Comparison of ENCODE assay signal across 28 cellular contexts in the genomic region with DNA sequence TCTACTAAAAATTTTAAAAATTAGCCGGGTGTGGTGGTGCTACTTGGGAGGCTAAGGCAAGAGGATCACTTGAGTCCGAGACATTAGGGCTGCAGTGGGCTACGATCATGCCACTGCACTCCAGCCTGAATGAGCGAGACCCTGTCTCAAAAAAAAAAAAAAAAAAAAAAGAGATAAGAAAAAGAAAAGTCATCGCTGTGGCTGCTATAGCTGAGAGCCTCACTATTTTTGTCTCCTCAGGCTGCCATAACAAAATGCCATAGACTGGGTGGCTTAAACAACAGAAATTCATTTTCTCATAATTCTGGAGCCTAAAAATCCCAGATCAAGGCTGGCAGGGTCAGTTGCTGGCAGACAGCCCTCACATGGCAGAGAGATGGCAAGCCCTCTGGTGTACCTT. TPM values are rescaled to one million over a fixed set of nuclear protein-coding genes. Genes with fewer than 3 reads are reported as not detected.
"Had no signal": no experiment of that assay in that cellular context is flagged by ENCODE, and none has a peak within 500 bp of the region (broad histone marks: within the 10 kb centered on the region; RNA-seq: fewer than 3 reads in every experiment).

No MANE protein-coding gene starts in this region.

- H2AFZ ChIP-seq: hepatocyte had no signal

- H3K4me1 ChIP-seq: esophagus muscularis mucosa, esophagus squamous epithelium, foreskin keratinocyte, gastrocnemius medialis, gastroesophageal sphincter, heart left ventricle, heart right ventricle had no signal

- H3K36me3 ChIP-seq: colonic mucosa, esophagus muscularis mucosa, esophagus squamous epithelium, gastrocnemius medialis, gastroesophageal sphincter, heart left ventricle, heart right ventricle had no signal

- H3K27ac ChIP-seq: colonic mucosa, coronary artery, dorsolateral prefrontal cortex, epithelial cell of prostate, esophagus muscularis mucosa, esophagus squamous epithelium, foreskin keratinocyte, gastrocnemius medialis, gastroesophageal sphincter, heart left ventricle, heart right ventricle, hepatocyte had no signal

- H3K9me3 ChIP-seq: colonic mucosa, esophagus muscularis mucosa, esophagus squamous epithelium, gastrocnemius medialis, gastroesophageal sphincter, heart right ventricle had no signal

- H3K27me3 ChIP-seq: colonic mucosa, dorsolateral prefrontal cortex, esophagus muscularis mucosa, esophagus squamous epithelium, foreskin keratinocyte, gastrocnemius medialis, gastroesophageal sphincter, heart left ventricle, heart right ventricle, hepatocyte had no signal

- ATAC-seq: effector memory CD8-positive, alpha-beta T cell; esophagus mucosa; foreskin keratinocyte; gastrocnemius medialis; gastroesophageal sphincter; heart left ventricle; heart right ventricle had no signal

- H3K79me2 ChIP-seq: hepatocyte had no signal

- DNase-seq: colonic mucosa; cortex of kidney; dermis blood vessel endothelial cell; dorsolateral prefrontal cortex; effector CD4-positive, alpha-beta T cell; effector CD8-positive, alpha-beta T cell; effector memory CD4-positive, alpha-beta T cell; effector memory CD8-positive, alpha-beta T cell; endodermal cell; erythroblast; esophagus squamous epithelium; foreskin fibroblast; foreskin keratinocyte; foreskin melanocyte; gastrocnemius medialis; glutamatergic neuron; head of caudate nucleus; heart left ventricle; heart right ventricle had no signal

- FAIRE-seq: endometrium, endothelial cell of umbilical vein, frontal cortex had no signal

- H3K4me3 ChIP-seq: colonic mucosa, coronary artery, dorsolateral prefrontal cortex, esophagus muscularis mucosa, esophagus squamous epithelium, gastrocnemius medialis, gastroesophageal sphincter, heart left ventricle, heart right ventricle, hepatocyte had no signal

- H3K4me2 ChIP-seq: hepatocyte had no signal

RNA-seq across cellular contexts. Expression of a gene that starts 30.1 kb away (rescaled TPM):
- total RNA-seq: endothelial cell of umbilical vein had no signal
